ENCODE assay signal across 15 cellular contexts in genomic region chr18:23196119-23197004, GRCh38.
DNase-seq lines count a peak whose midpoint lies in the region; ATAC-seq and TF ChIP-seq lines count a peak whose summit lies in the region.
"Had no signal": no experiment of that assay in that cellular context is flagged by ENCODE, and none has a peak within 500 bp of the region (broad histone marks: within the 10 kb centered on the region; RNA-seq: fewer than 3 reads in every experiment).

No MANE protein-coding gene starts in this region.

- H3K9me3 ChIP-seq in cardiac muscle cell (ENCODE audit: low read depth) = no peaks in the 10 kb centered on the region
- no peaks in the 10 kb centered on the region for H3K9me3 ChIP-seq in mucosa of descending colon
- no peaks in the 10 kb centered on the region for H3K9me3 ChIP-seq in osteoblast (ENCODE audit: low read depth, low read length)

- H3K4me3 ChIP-seq in cardiac muscle cell (no peak overlapping the region), mucosa of descending colon (no peak overlapping the region), osteoblast (ENCODE audit: insufficient read depth, low read length) (no peak overlapping the region)

- H3K79me2 ChIP-seq in osteoblast (ENCODE audit: insufficient read depth, low read length) = no peaks in the 10 kb centered on the region

- H3K27ac ChIP-seq in cardiac muscle cell = peak overlapping the region; percentile 31
- peak overlapping the region; percentile 65 for H3K27ac ChIP-seq in cingulate gyrus (ENCODE audit: low read depth, low read length)
- H3K27ac ChIP-seq in osteoblast (ENCODE audit: low read depth, low read length) = no peak overlapping the region
- H3K27ac ChIP-seq: HL-60 had no signal

- no peak overlapping the region for H2AFZ ChIP-seq in osteoblast (ENCODE audit: low read length)

- H4K20me1 ChIP-seq in osteoblast (ENCODE audit: insufficient read depth, low read length) = no peaks in the 10 kb centered on the region

- peak in 1 of 2 donors; percentile 12 for DNase-seq in cardiac muscle cell (ENCODE audit: low read depth in 1 of 2, low spot score in 1 of 2)
- DNase-seq in Right ventricle myocardium inferior (ENCODE audit: missing footprints) = no peak
- DNase-seq in mucosa of descending colon = peak in 1 of 3 donors; percentile 39
- DNase-seq in medulla oblongata (ENCODE audit: extremely low spot score) = no peak
- DNase-seq in osteoblast (ENCODE audit: insufficient read length, low spot score, missing footprints) = no peak
- DNase-seq: activated naive CD4-positive, alpha-beta T cell; CD4-positive, CD25-positive, alpha-beta regulatory T cell; central memory CD4-positive, alpha-beta T cell; left cardiac atrium; NCI-H1930; SIG-M5 had no signal

- no peaks in the 10 kb centered on the region for H3K27me3 ChIP-seq in cardiac muscle cell
- no peaks in the 10 kb centered on the region for H3K27me3 ChIP-seq in osteoblast (ENCODE audit: insufficient read depth, low read length)

- H3K36me3 ChIP-seq in cardiac muscle cell (no peaks in the 10 kb centered on the region), mucosa of descending colon (ENCODE audit: low read depth) (no peaks in the 10 kb centered on the region), osteoblast (ENCODE audit: insufficient read depth, low read length) (peaks cover 20% of the 10 kb centered on the region)

- no peak overlapping the region for H3K4me2 ChIP-seq in osteoblast (ENCODE audit: insufficient read depth, low read length)

- H3K4me1 ChIP-seq in cardiac muscle cell (ENCODE audit: low read depth) = peaks cover 19% of the 10 kb centered on the region
- H3K4me1 ChIP-seq in mucosa of descending colon (ENCODE audit: low read depth) = peaks cover 4% of the 10 kb centered on the region
- H3K4me1 ChIP-seq in osteoblast (ENCODE audit: insufficient read depth, low read length) = peaks cover 9% of the 10 kb centered on the region

- intact Hi-C loops in Right ventricle myocardium inferior (cut with DNase I) = no loop called here
- intact Hi-C loops in mucosa of descending colon (cut with DNase I, micrococcal nuclease) = no loop called here

- TF ChIP-seq CTCF in cardiac muscle cell (IDR thresholded peaks at IDR 0.05; ENCODE audit: low read depth, low read length) (no peak), mucosa of descending colon (IDR thresholded peaks at IDR 0.05) (no peak), osteoblast (IDR thresholded peaks at IDR 0.05; ENCODE audit: extremely low read depth, low read depth, low read length) (no peak)

- ATAC-seq in Right ventricle myocardium inferior (no peak), mucosa of descending colon (peak; percentile 66), HG02885 (IDR thresholded peaks at IDR 0.05; ENCODE audit: poor library complexity, unreplicated experiment) (no peak), GM21528 (IDR thresholded peaks at IDR 0.05; ENCODE audit: low FRiP score, unreplicated experiment) (no peak)
- ATAC-seq: left cardiac atrium had no signal
